ENCODE assay signal across 8 cellular contexts in the genomic region with DNA sequence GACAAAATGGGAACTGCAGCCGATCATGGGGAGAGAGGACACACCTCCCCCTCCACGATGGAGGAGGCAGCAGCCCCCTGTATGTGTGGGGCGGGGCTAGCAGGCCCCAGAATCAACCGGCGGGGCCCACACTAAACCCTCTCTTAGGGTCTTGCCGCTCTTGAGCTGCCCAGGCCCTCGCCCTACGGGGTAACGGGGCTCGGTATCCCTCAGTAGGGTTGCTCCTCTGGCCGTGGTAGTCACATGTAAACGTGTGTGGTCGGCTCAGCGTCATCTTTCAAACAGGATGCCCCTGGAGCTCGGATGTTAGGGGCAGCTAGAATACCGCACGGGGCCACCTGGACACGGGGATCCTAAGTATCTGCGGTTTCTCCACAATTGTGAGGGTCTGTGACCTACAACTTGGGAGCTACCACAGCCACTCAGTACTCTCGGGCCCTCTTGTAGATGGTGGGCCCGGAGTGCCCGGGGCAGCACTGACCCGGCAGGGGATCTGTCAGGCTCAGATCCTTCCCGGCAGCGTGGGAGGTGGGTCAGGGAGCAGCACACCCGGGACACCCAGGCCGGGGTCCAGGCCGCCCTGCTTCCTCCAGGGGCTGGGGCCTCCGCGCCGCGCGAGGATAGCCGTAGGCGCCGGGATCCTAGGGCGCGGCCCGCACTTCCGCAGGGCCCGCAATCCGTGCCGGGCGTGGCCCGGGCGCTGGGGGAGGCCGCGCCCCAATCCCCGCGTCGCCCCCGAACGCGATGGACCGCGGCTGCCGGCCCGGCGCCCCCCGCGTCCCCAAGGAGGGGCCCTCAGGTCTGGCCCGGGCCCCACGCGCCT. TPM values are rescaled to one million over a fixed set of nuclear protein-coding genes. Genes with fewer than 3 reads are reported as not detected.
DNase-seq lines count a peak whose midpoint lies in the region; ATAC-seq and TF ChIP-seq lines count a peak whose summit lies in the region.

No MANE protein-coding gene starts in this region.

- H3K36me3 ChIP-seq in mesenchymal stem cell (ENCODE audit: control insufficient read depth in 1 of 2, insufficient read depth in 2 of 2, low read depth in 1 of 2, low read length in 2 of 2) (peaks cover 27 to 50% of the 10 kb centered on the region in 2 experiments), testis (ENCODE audit: low read depth, missing control alignments) (no peaks in the 10 kb centered on the region)

- peaks cover 15% of the 10 kb centered on the region for H3K79me1 ChIP-seq in mesenchymal stem cell (replicated peaks; ENCODE audit: low read length, poor library complexity, severe bottlenecking)

- H3K27ac ChIP-seq in mesenchymal stem cell (ENCODE audit: low read length, poor library complexity, severe bottlenecking) = peak overlapping the region; percentile 83
- peak overlapping the region; percentile 80 to 99 for H3K27ac ChIP-seq in testis

- no peak overlapping the region for H2AFZ ChIP-seq in mesenchymal stem cell (ENCODE audit: low read depth, low read length)

- DNase-seq in NK-92 treated with Interleukin-12 subunit alpha and Interleukin-12 subunit beta, amount 100 ng/mL, for 24 hours (lab: John Stamatoyannopoulos, UW) = peak; percentile 57
- DNase-seq in NK-92 (lab: John Stamatoyannopoulos, UW; ENCODE audit: unreplicated experiment) = no peak
- DNase-seq in T-helper 17 cell = peak in 1 of 3 donors; percentile 21
- DNase-seq in dermis blood vessel endothelial cell = peak; percentile 62
- DNase-seq in mesenchymal stem cell = peak; percentile 71
- DNase-seq in testis = peak; percentile 43
- no peak for DNase-seq in DMS153 (lab: John Stamatoyannopoulos, UW)

- H2BK5ac ChIP-seq in mesenchymal stem cell (ENCODE audit: low read depth, low read length, poor library complexity, severe bottlenecking) = peak overlapping the region; percentile 75

- H3K27me3 ChIP-seq in mesenchymal stem cell (ENCODE audit: control insufficient read depth in 1 of 2, insufficient read depth in 1 of 2, low read length in 2 of 2) (no peaks in the 10 kb centered on the region), testis (no peaks in the 10 kb centered on the region)

- H3K14ac ChIP-seq in mesenchymal stem cell (ENCODE audit: low read length in 2 of 2) = peak overlapping the region; percentile 77 to 96

- WGBS in mesenchymal stem cell = under 1% methylated on average over 42 of the region's 64 CpGs
- 1 to 2% methylated on average over 9 to 48 of the region's 64 CpGs for WGBS in testis, 2 donors

- peak overlapping the region; percentile 77 for H3K4me2 ChIP-seq in mesenchymal stem cell (ENCODE audit: low read length, poor library complexity, severe bottlenecking)

- peak overlapping the region; percentile 49 for H2AK5ac ChIP-seq in mesenchymal stem cell (ENCODE audit: low read length, severe bottlenecking)

- peak overlapping the region; percentile 100 for H2BK120ac ChIP-seq in mesenchymal stem cell (ENCODE audit: low read depth, low read length)

- peak overlapping the region; percentile 81 to 96 for H3K18ac ChIP-seq in mesenchymal stem cell (ENCODE audit: low read depth in 1 of 2, low read length in 2 of 2)

- H3K36me3 Mint-ChIP-seq in T-helper 17 cell (ENCODE audit: low read depth) = peaks cover 2% of the 10 kb centered on the region

- peak overlapping the region in 1 of 2 experiments; percentile 61 for H2BK12ac ChIP-seq in mesenchymal stem cell (ENCODE audit: low read length in 2 of 2)

- H3K23ac ChIP-seq in mesenchymal stem cell (ENCODE audit: low read length in 2 of 2) = peak overlapping the region in 1 of 2 experiments; percentile 57

- no peak for TF ChIP-seq POLR2A in testis (IDR thresholded peaks at IDR 0.05)

- no peaks in the 10 kb centered on the region for H3K27me3 Mint-ChIP-seq in T-helper 17 cell

- peak overlapping the region; percentile 90 for H3K4me3 Mint-ChIP-seq in T-helper 17 cell

- peak overlapping the region; percentile 73 for H4K8ac ChIP-seq in mesenchymal stem cell (ENCODE audit: low read length)

- peak overlapping the region; percentile 92 for H3K9ac ChIP-seq in mesenchymal stem cell (ENCODE audit: low read length)

- peaks cover 25% of the 10 kb centered on the region for H3K4me1 Mint-ChIP-seq in T-helper 17 cell

- H3K9me3 ChIP-seq in T-helper 17 cell (ENCODE audit: control insufficient read depth, low read length, poor library complexity, severe bottlenecking) (no peaks in the 10 kb centered on the region), mesenchymal stem cell (ENCODE audit: control insufficient read depth, low read length) (no peaks in the 10 kb centered on the region), testis (no peaks in the 10 kb centered on the region)

- peak overlapping the region; percentile 82 to 88 for H3K4me3 ChIP-seq in mesenchymal stem cell (ENCODE audit: insufficient read depth in 1 of 2, low read depth in 1 of 2, low read length in 2 of 2)
- H3K4me3 ChIP-seq in testis = peak overlapping the region; percentile 77 to 92

- ATAC-seq in HG03159 (IDR thresholded peaks at IDR 0.05; ENCODE audit: unreplicated experiment) (peak; percentile 18), T-helper 17 cell (peak; percentile 22)

- peak overlapping the region; percentile 33 for H2BK15ac ChIP-seq in mesenchymal stem cell (ENCODE audit: low read depth, poor library complexity, severe bottlenecking)

- H3K4me1 ChIP-seq in mesenchymal stem cell (ENCODE audit: control insufficient read depth, insufficient read depth, low read depth, low read length) (peaks cover 57% of the 10 kb centered on the region), testis (peaks cover 51% of the 10 kb centered on the region)

- H3K4ac ChIP-seq in mesenchymal stem cell (ENCODE audit: low read depth in 1 of 2, low read length in 2 of 2) = peak overlapping the region; percentile 97 to 99

- TF ChIP-seq CTCF in testis (IDR thresholded peaks at IDR 0.05) = no peak

- intact Hi-C loops in testis (cut with DNase I; ENCODE audit: low total_unique reads) = no loop called here

- H4K91ac ChIP-seq in mesenchymal stem cell (ENCODE audit: low read length) = peak overlapping the region; percentile 94

- peak overlapping the region; percentile 97 for H3K27ac Mint-ChIP-seq in T-helper 17 cell

RNA-seq across cellular contexts. Expression of a gene that starts 0.8 kb away (rescaled TPM):
- total RNA-seq in T-helper 17 cell (100 to 1,000 TPM; 564 to 643 TPM), dermis blood vessel endothelial cell (195 and 495 TPM in 2 replicates), testis (100 to 1,000 TPM; 135 to 161 TPM)
- polyA plus RNA-seq in mesenchymal stem cell (2013, experiment 1 of 2) = 494 TPM
- polyA plus RNA-seq in mesenchymal stem cell (2013, experiment 2 of 2) = 496 TPM
- 201 TPM for polyA plus RNA-seq in testis (ENCODE audit: insufficient read depth, low read depth, low replicate concordance)

RNA-seq across cellular contexts. Expression of a gene that starts 10.0 kb away (rescaled TPM):
- total RNA-seq in T-helper 17 cell = 100 to 1,000 TPM; 281 to 320 TPM
- 1,052 and 1,490 TPM in 2 replicates for total RNA-seq in dermis blood vessel endothelial cell
- polyA plus RNA-seq in mesenchymal stem cell (2013, experiment 1 of 2) = 1,896 TPM
- polyA plus RNA-seq in mesenchymal stem cell (2013, experiment 2 of 2) = 1,944 TPM
- 100 to 1,000 TPM; 205 to 230 TPM for total RNA-seq in testis
- 213 TPM for polyA plus RNA-seq in testis (ENCODE audit: insufficient read depth, low read depth, low replicate concordance)

RNA-seq across cellular contexts. Expression of a gene that starts 21.0 kb away (rescaled TPM):
- total RNA-seq in T-helper 17 cell = 10 to 100 TPM; 79.9 to 88.8 TPM
- total RNA-seq in dermis blood vessel endothelial cell = 172 and 224 TPM in 2 replicates
- polyA plus RNA-seq in mesenchymal stem cell (2013, experiment 1 of 2) = 44.0 TPM
- polyA plus RNA-seq in mesenchymal stem cell (2013, experiment 2 of 2) = 42.6 TPM
- total RNA-seq in testis = 100 to 1,000 TPM; 114 to 124 TPM
- polyA plus RNA-seq in testis (ENCODE audit: insufficient read depth, low read depth, low replicate concordance) = 140 TPM

RNA-seq across cellular contexts. Expression of a gene that starts 21.2 kb away (rescaled TPM):
- 10 to 100 TPM; 32.8 to 36.2 TPM for total RNA-seq in T-helper 17 cell
- total RNA-seq in dermis blood vessel endothelial cell = 79.9 and 128 TPM in 2 replicates
- 263 TPM for polyA plus RNA-seq in mesenchymal stem cell (2013, experiment 1 of 2)
- polyA plus RNA-seq in mesenchymal stem cell (2013, experiment 2 of 2) = 272 TPM
- 100 to 1,000 TPM; 191 to 198 TPM for total RNA-seq in testis
- polyA plus RNA-seq in testis (ENCODE audit: insufficient read depth, low read depth, low replicate concordance) = 195 TPM

RNA-seq across cellular contexts. Expression of a gene that starts 31.7 kb away (rescaled TPM):
- not detected for total RNA-seq in T-helper 17 cell
- total RNA-seq in dermis blood vessel endothelial cell = 0.28 TPM in 1 of 2 replicates, not detected in the other
- polyA plus RNA-seq in mesenchymal stem cell (2013, experiment 1 of 2) = 0.68 TPM
- polyA plus RNA-seq in mesenchymal stem cell (2013, experiment 2 of 2) = 1.1 TPM
- 10 to 100 TPM; 22.7 to 27.3 TPM for total RNA-seq in testis
- 1.8 TPM for polyA plus RNA-seq in testis (ENCODE audit: insufficient read depth, low read depth, low replicate concordance)

Comparison
In these comparisons a context has a peak if more than half of its experiments do, and no peak if none do; other contexts are left out.
1. DNase-seq: peak in NK-92 treated with Interleukin-12 subunit alpha and Interleukin-12 subunit beta, amount 100 ng/mL, for 24 hours (single experiment), dermis blood vessel endothelial cell (single experiment), mesenchymal stem cell (single experiment) and testis (single experiment); none in NK-92 (single experiment) and DMS153 (single experiment).